15 cellular contexts compared by ENCODE assay signal in the genomic region with DNA sequence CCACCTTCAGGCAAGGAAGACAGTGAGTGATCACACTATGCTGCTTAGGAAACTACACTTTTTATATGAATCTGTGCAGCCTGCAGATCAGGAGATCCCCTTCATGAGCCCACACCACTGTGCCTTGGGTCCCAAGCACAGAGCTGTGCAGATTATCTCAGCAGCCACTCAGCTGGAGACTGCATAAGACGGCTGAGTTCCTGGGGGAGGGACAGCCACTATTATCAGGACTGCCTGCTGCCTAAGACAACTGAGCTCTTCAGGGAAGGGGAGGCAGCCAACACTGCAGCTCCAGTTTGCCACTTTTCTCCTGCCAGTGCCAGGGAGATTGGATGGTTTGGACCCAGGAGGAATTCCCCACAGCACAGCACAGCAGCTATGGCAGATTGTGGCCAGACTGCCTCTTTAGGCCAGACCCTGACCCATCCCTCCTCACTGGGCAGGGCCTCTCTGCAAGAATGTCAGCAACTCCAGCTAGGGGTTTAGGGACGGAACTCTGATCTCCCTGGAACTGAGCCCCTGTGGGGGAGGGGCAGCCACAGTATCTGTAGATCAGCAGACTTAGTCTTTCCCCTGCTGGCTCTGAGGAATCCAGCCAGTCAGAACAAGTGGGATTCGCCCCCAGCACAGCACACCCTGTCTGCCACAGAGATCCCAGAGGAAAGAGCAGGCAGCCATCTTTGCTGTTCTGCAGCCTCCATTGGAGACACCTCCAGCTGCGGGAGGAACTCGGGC.
"Had no signal": no experiment of that assay in that cellular context is flagged by ENCODE, and none has a peak within 500 bp of the region (broad histone marks: within the 10 kb centered on the region; RNA-seq: fewer than 3 reads in every experiment).

No MANE protein-coding gene starts in this region.

- DNase-seq: activated CD4-positive, alpha-beta memory T cell treated with anti-CD3 and anti-CD28 coated beads, Interleukin-2, amount 10 ng/mL, durations not matched to agents 7 days and 5 days; activated CD4-positive, alpha-beta T cell treated with anti-CD3 and anti-CD28 coated beads for 36 hours; activated gamma-delta T cell treated with Interleukin-2 at 50 U/mL for 16 hours; activated naive CD8-positive, alpha-beta T cell treated with anti-CD3 and anti-CD28 coated beads for 36 hours; activated T-cell treated with anti-CD3 and anti-CD28 coated beads, Interleukin-2, amount 50 U/mL, for 48 hours; brain microvascular endothelial cell; foreskin melanocyte; heart left ventricle; midbrain; small intestine had no signal

- H3K36me3 Mint-ChIP-seq: activated naive CD8-positive, alpha-beta T cell treated with anti-CD3 and anti-CD28 coated beads for 36 hours; stimulated activated effector memory CD8-positive, alpha-beta T cell treated with anti-CD3 and anti-CD28 coated beads, Interleukin-12 subunit alpha, Interleukin-12 subunit beta, amount 100 ng/mL, for 72 hours had no signal

- ATAC-seq: activated CD4-positive, alpha-beta T cell treated with anti-CD3 and anti-CD28 coated beads for 36 hours; heart left ventricle; stimulated activated effector memory CD8-positive, alpha-beta T cell treated with anti-CD3 and anti-CD28 coated beads, Interleukin-12 subunit alpha, Interleukin-12 subunit beta, amount 100 ng/mL, for 72 hours had no signal

- H3K4me1 Mint-ChIP-seq: activated CD4-positive, alpha-beta memory T cell treated with anti-CD3 and anti-CD28 coated beads, Interleukin-2, amount 10 ng/mL, durations not matched to agents 7 days and 5 days; activated CD4-positive, alpha-beta T cell treated with anti-CD3 and anti-CD28 coated beads for 36 hours; activated naive CD8-positive, alpha-beta T cell treated with anti-CD3 and anti-CD28 coated beads for 36 hours; stimulated activated effector memory CD8-positive, alpha-beta T cell treated with anti-CD3 and anti-CD28 coated beads, Interleukin-12 subunit alpha, Interleukin-12 subunit beta, amount 100 ng/mL, for 72 hours had no signal

- H3K4me3 Mint-ChIP-seq: activated CD4-positive, alpha-beta memory T cell treated with anti-CD3 and anti-CD28 coated beads, Interleukin-2, amount 10 ng/mL, durations not matched to agents 7 days and 5 days; activated CD4-positive, alpha-beta T cell treated with anti-CD3 and anti-CD28 coated beads for 36 hours; activated naive CD8-positive, alpha-beta T cell treated with anti-CD3 and anti-CD28 coated beads for 36 hours; stimulated activated effector memory CD8-positive, alpha-beta T cell treated with anti-CD3 and anti-CD28 coated beads, Interleukin-12 subunit alpha, Interleukin-12 subunit beta, amount 100 ng/mL, for 72 hours; T-helper 2 cell treated with Interferon-gamma antibody and Interleukin-4, amounts not matched to agents 5 μg/mL and 100 μg/mL, for 36 hours had no signal

- H3K27me3 ChIP-seq: brain microvascular endothelial cell, heart left ventricle, neutrophil, right atrium auricular region, tibial nerve had no signal

- H3K36me3 ChIP-seq: brain microvascular endothelial cell, heart left ventricle, neutrophil, right atrium auricular region, tibial nerve had no signal

- H3K27ac ChIP-seq: brain microvascular endothelial cell, heart left ventricle, neutrophil, right atrium auricular region, tibial nerve had no signal

- H3K4me1 ChIP-seq: heart left ventricle, right atrium auricular region, tibial nerve had no signal

- H3K4me3 ChIP-seq: heart left ventricle, right atrium auricular region, tibial nerve had no signal

- H3K9me3 ChIP-seq: neutrophil, right atrium auricular region, tibial nerve had no signal

- H3K27ac Mint-ChIP-seq: activated CD4-positive, alpha-beta memory T cell treated with anti-CD3 and anti-CD28 coated beads, Interleukin-2, amount 10 ng/mL, durations not matched to agents 7 days and 5 days; activated CD4-positive, alpha-beta T cell treated with anti-CD3 and anti-CD28 coated beads for 36 hours; activated naive CD8-positive, alpha-beta T cell treated with anti-CD3 and anti-CD28 coated beads for 36 hours; stimulated activated effector memory CD8-positive, alpha-beta T cell treated with anti-CD3 and anti-CD28 coated beads, Interleukin-12 subunit alpha, Interleukin-12 subunit beta, amount 100 ng/mL, for 72 hours; T-helper 2 cell treated with Interferon-gamma antibody and Interleukin-4, amounts not matched to agents 5 μg/mL and 100 μg/mL, for 36 hours had no signal

- H3K9me3 Mint-ChIP-seq: activated CD4-positive, alpha-beta memory T cell treated with anti-CD3 and anti-CD28 coated beads, Interleukin-2, amount 10 ng/mL, durations not matched to agents 7 days and 5 days; activated naive CD8-positive, alpha-beta T cell treated with anti-CD3 and anti-CD28 coated beads for 36 hours; stimulated activated effector memory CD8-positive, alpha-beta T cell treated with anti-CD3 and anti-CD28 coated beads, Interleukin-12 subunit alpha, Interleukin-12 subunit beta, amount 100 ng/mL, for 72 hours; T-helper 2 cell treated with Interferon-gamma antibody and Interleukin-4, amounts not matched to agents 5 μg/mL and 100 μg/mL, for 36 hours had no signal
